19 cellular contexts compared by ENCODE assay signal in the genomic region with DNA sequence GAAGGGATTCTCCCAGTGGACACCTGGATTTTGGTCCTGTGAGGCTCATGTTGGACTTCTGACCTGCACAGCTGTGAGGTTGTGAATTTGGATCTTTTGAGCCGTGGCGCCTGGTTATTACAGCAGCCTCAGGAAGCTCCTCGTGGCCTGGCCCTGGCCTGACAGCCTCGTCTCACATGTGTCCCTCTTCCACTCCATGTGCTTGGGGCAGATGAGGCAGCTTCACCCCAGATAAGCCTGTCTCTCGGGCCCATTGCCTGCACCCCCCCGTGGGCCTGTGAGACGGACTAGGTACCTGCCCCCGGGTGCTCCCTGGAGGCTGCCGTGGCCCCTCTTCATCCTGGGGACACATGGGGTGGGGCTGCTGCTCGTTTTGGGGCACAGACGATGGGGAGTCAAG. TPM values are rescaled to one million over a fixed set of nuclear protein-coding genes. Genes with fewer than 3 reads are reported as not detected.
DNase-seq lines count a peak whose midpoint lies in the region; ATAC-seq and TF ChIP-seq lines count a peak whose summit lies in the region.
"Had no signal": no experiment of that assay in that cellular context is flagged by ENCODE, and none has a peak within 500 bp of the region (broad histone marks: within the 10 kb centered on the region; RNA-seq: fewer than 3 reads in every experiment).

No MANE protein-coding gene starts in this region.

- no peaks in the 10 kb centered on the region for H3K27me3 Mint-ChIP-seq in T-helper 17 cell
- H3K27me3 Mint-ChIP-seq: B cell; CD4-positive, alpha-beta T cell had no signal

- peak; percentile 61 for DNase-seq in Right ventricle myocardium inferior (ENCODE audit: missing footprints)
- no peak for DNase-seq in right atrium auricular region (ENCODE audit: low spot score)
- DNase-seq in T-helper 17 cell: no peak
- DNase-seq in adipocyte (ENCODE audit: low read depth): no peak
- DNase-seq in thoracic aorta (ENCODE audit: low spot score): no peak
- DNase-seq in NCI-H510A treated with DMSO at 0.1 percent for 48 hours (lab: John Stamatoyannopoulos, UW): no peak
- DNase-seq: AML-193; Caco-2; Calu3; CD4-positive, alpha-beta T cell; DMS79 treated with DMSO at 0.1 percent for 48 hours; GF-D8 had no signal

- intact Hi-C loops in Right ventricle myocardium inferior (cut with DNase I): no loop called here

- H3K36me3 Mint-ChIP-seq in T-helper 17 cell (ENCODE audit: low read depth): peaks cover 24% of the 10 kb centered on the region

- peak overlapping the region; percentile 80 for H3K27ac Mint-ChIP-seq in T-helper 17 cell
- H3K27ac Mint-ChIP-seq: B cell; CD4-positive, alpha-beta T cell; CD8-positive, alpha-beta T cell had no signal

- TF ChIP-seq CTCF in right atrium auricular region (IDR thresholded peaks at IDR 0.05) (no peak), thoracic aorta (IDR thresholded peaks at IDR 0.05) (no peak)

- H3K4me3 ChIP-seq in right atrium auricular region: no peak overlapping the region
- H3K4me3 ChIP-seq in adipocyte (ENCODE audit: low read length): peak overlapping the region; percentile 71
- peak overlapping the region; percentile 7 for H3K4me3 ChIP-seq in thoracic aorta
- H3K4me3 ChIP-seq: A549 had no signal

- H3K4me1 Mint-ChIP-seq in T-helper 17 cell: no peaks in the 10 kb centered on the region
- H3K4me1 Mint-ChIP-seq: B cell had no signal

- H3K9ac ChIP-seq in adipocyte (ENCODE audit: low read length): no peak overlapping the region
- H3K9ac ChIP-seq: BLaER1 treated with 17β-estradiol and CSF1 and Interleukin-3, amounts not matched to agents 10 nM and 100 nM had no signal

- H3K27me3 ChIP-seq in right atrium auricular region: no peaks in the 10 kb centered on the region
- no peaks in the 10 kb centered on the region for H3K27me3 ChIP-seq in adipocyte (replicated peaks; ENCODE audit: control insufficient read depth, insufficient read depth, low read length)
- no peaks in the 10 kb centered on the region for H3K27me3 ChIP-seq in thoracic aorta (replicated peaks; ENCODE audit: insufficient read depth)
- H3K27me3 ChIP-seq: BLaER1 treated with 17β-estradiol and CSF1 and Interleukin-3, amounts not matched to agents 10 nM and 100 nM had no signal

- no peak for ATAC-seq in Right ventricle myocardium inferior
- ATAC-seq in T-helper 17 cell: no peak
- ATAC-seq in thoracic aorta (ENCODE audit: insufficient number of reproducible peaks, low FRiP score, low read depth): no peak
- ATAC-seq in GM18867 (IDR thresholded peaks at IDR 0.05; ENCODE audit: unreplicated experiment): no peak
- ATAC-seq: A549; CD8-positive, alpha-beta T cell had no signal

- H3K27ac ChIP-seq in right atrium auricular region (no peak overlapping the region), thoracic aorta (no peak overlapping the region)
- H3K27ac ChIP-seq: 22Rv1; A549; BLaER1 treated with 17β-estradiol and CSF1 and Interleukin-3, amounts not matched to agents 10 nM and 100 nM; C4-2B had no signal

- H3K36me3 ChIP-seq in right atrium auricular region (peaks cover 71% of the 10 kb centered on the region), adipocyte (ENCODE audit: control insufficient read depth, insufficient read depth, low read length, severe bottlenecking) (peaks cover 80% of the 10 kb centered on the region), thoracic aorta (peaks cover 38% of the 10 kb centered on the region)

- no peak overlapping the region for H3K4me3 Mint-ChIP-seq in T-helper 17 cell
- H3K4me3 Mint-ChIP-seq: B cell; CD4-positive, alpha-beta T cell; CD8-positive, alpha-beta T cell had no signal

- H3K9me3 ChIP-seq in right atrium auricular region (peaks cover 6% of the 10 kb centered on the region in 2 donors), T-helper 17 cell (ENCODE audit: control insufficient read depth, low read length, poor library complexity, severe bottlenecking) (peaks cover 13% of the 10 kb centered on the region), adipocyte (ENCODE audit: control insufficient read depth, low read length) (peaks cover 80% of the 10 kb centered on the region), thoracic aorta (peaks cover 33% of the 10 kb centered on the region)
- H3K9me3 ChIP-seq: Caco-2 had no signal

- H3K4me1 ChIP-seq in right atrium auricular region: no peaks in the 10 kb centered on the region
- H3K4me1 ChIP-seq in adipocyte (ENCODE audit: control insufficient read depth, insufficient read depth, low read length): no peaks in the 10 kb centered on the region
- no peaks in the 10 kb centered on the region for H3K4me1 ChIP-seq in thoracic aorta (ENCODE audit: control insufficient read depth in 1 of 2, low read depth in 2 of 2)
- H3K4me1 ChIP-seq: A549; BLaER1 treated with 17β-estradiol and CSF1 and Interleukin-3, amounts not matched to agents 10 nM and 100 nM; Caco-2 had no signal

RNA-seq across cellular contexts. Expression of a gene that starts 51.2 kb away (rescaled TPM):
- total RNA-seq in Right ventricle myocardium inferior (8.4 TPM), right atrium auricular region (1 to 10 TPM; 6.3 to 9.2 TPM), T-helper 17 cell (10 to 100 TPM; 61.0 to 65.1 TPM), thoracic aorta (10 to 100 TPM; 25.0 to 28.0 TPM)

Comparison
In these comparisons a context has a peak if more than half of its experiments do, and no peak if none do; other contexts are left out.
1. H3K4me3 ChIP-seq: peak in adipocyte (single experiment) and thoracic aorta (single experiment); none in right atrium auricular region (0 of 2).